29 cellular contexts compared by ENCODE assay signal in the genomic region with DNA sequence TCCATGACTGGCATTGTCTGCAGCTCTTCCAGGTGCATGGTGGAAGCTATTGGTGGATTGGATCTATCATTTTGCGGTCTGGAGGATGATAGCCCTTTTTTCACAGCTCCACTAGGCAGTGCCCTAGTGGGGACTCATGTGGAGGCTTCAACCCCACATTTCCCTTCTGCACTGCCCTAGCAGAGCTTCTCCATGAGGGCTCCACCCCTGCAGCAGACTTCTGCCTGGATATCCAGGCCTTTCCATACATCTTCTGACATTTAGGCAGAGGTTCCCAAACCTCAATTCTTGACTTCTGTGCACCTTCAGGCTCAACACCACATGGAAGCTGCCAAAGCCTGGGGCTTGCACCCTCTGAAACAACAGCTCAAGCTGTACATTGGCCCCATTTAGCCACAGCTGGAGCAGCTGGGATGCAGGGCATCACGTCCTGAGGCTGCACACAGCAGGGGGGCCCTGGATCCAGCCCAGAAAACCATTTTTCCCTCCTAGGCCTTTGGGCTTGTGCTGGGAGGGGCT.
"Had no signal": no experiment of that assay in that cellular context is flagged by ENCODE, and none has a peak within 500 bp of the region (broad histone marks: within the 10 kb centered on the region; RNA-seq: fewer than 3 reads in every experiment).

No MANE protein-coding gene starts in this region.

- H3K4me1 Mint-ChIP-seq: memory B cell; mesothelial cell of epicardium; naive B cell; stimulated activated naive CD8-positive, alpha-beta T cell treated with anti-CD3 and anti-CD28 coated beads, Interleukin-15, amount 100 ng/mL, for 72 hours had no signal

- DNase-seq: dermis blood vessel endothelial cell; effector memory CD4-positive, alpha-beta T cell; foreskin keratinocyte; kidney; mucosa of descending colon; naive B cell; pancreas; right lobe of liver; small intestine; stimulated activated CD4-positive, alpha-beta T cell treated with anti-CD3 and anti-CD28 coated beads, Interleukin-15, amount 100 ng/mL, for 24 hours; stimulated activated CD4-positive, alpha-beta T cell treated with anti-CD3 and anti-CD28 coated beads, Interleukin-2, amount 100 ng/mL, for 48 hours; stimulated activated naive CD4-positive, alpha-beta T cell; stimulated activated naive CD8-positive, alpha-beta T cell treated with anti-CD3 and anti-CD28 coated beads, Interleukin-15, amount 100 ng/mL, for 72 hours; transverse colon had no signal

- H3K9me3 ChIP-seq: gastroesophageal sphincter, pancreas, right lobe of liver, transverse colon, vagina had no signal

- ATAC-seq: foreskin keratinocyte; gastroesophageal sphincter; heart left ventricle; left lobe of liver; mucosa of descending colon; natural killer cell treated with Interleukin-12 subunit alpha and Interleukin-12 subunit beta and Interleukin-15 and Interleukin-18, amount 100 ng/mL, for 72 hours; pancreas; right lobe of liver; stimulated activated naive CD8-positive, alpha-beta T cell treated with anti-CD3 and anti-CD28 coated beads, Interleukin-15, amount 100 ng/mL, for 72 hours had no signal

- H3K4me2 ChIP-seq: hepatocyte had no signal

- H3K27me3 ChIP-seq: esophagus muscularis mucosa, foreskin keratinocyte, gastroesophageal sphincter, heart left ventricle, hepatocyte, neutrophil, pancreas, right lobe of liver, suprapubic skin, transverse colon, vagina had no signal

- FAIRE-seq: endothelial cell of umbilical vein, kidney, pancreas, small intestine had no signal

- H3K4me1 ChIP-seq: esophagus muscularis mucosa, gastroesophageal sphincter, heart left ventricle, pancreas, right lobe of liver, suprapubic skin, transverse colon, vagina had no signal

- H3K36me3 Mint-ChIP-seq: memory B cell, naive B cell had no signal

- H3K36me3 ChIP-seq: esophagus muscularis mucosa, gastroesophageal sphincter, heart left ventricle, neutrophil, pancreas, right lobe of liver, suprapubic skin, transverse colon, vagina had no signal

- H2AFZ ChIP-seq: hepatocyte had no signal

- H3K4me3 ChIP-seq: esophagus muscularis mucosa, gastroesophageal sphincter, heart left ventricle, hepatocyte, lung, mucosa of descending colon, pancreas, right lobe of liver, suprapubic skin, transverse colon, vagina had no signal

- H3K27ac Mint-ChIP-seq: memory B cell; mesothelial cell of epicardium; natural killer cell treated with Interleukin-12 subunit alpha and Interleukin-12 subunit beta and Interleukin-15 and Interleukin-18, amount 100 ng/mL, for 72 hours; progenitor cell of endocrine pancreas; stimulated activated naive CD8-positive, alpha-beta T cell treated with anti-CD3 and anti-CD28 coated beads, Interleukin-15, amount 100 ng/mL, for 72 hours had no signal

- H3K79me2 ChIP-seq: hepatocyte had no signal

- H3K27ac ChIP-seq: esophagus muscularis mucosa, foreskin keratinocyte, gastroesophageal sphincter, heart left ventricle, hepatocyte, neutrophil, pancreas, right lobe of liver, suprapubic skin, transverse colon, vagina had no signal

- H3K4me3 Mint-ChIP-seq: memory B cell; mesothelial cell of epicardium; naive B cell; natural killer cell treated with Interleukin-12 subunit alpha and Interleukin-12 subunit beta and Interleukin-15 and Interleukin-18, amount 100 ng/mL, for 72 hours; neural crest cell; stimulated activated naive CD8-positive, alpha-beta T cell treated with anti-CD3 and anti-CD28 coated beads, Interleukin-15, amount 100 ng/mL, for 72 hours had no signal

- H3K27me3 Mint-ChIP-seq: memory B cell; naive B cell; natural killer cell treated with Interleukin-12 subunit alpha and Interleukin-12 subunit beta and Interleukin-15 and Interleukin-18, amount 100 ng/mL, for 72 hours; progenitor cell of endocrine pancreas; stimulated activated naive CD8-positive, alpha-beta T cell treated with anti-CD3 and anti-CD28 coated beads, Interleukin-15, amount 100 ng/mL, for 72 hours had no signal
